ENCODE assay signal across 35 cellular contexts in the genomic region with DNA sequence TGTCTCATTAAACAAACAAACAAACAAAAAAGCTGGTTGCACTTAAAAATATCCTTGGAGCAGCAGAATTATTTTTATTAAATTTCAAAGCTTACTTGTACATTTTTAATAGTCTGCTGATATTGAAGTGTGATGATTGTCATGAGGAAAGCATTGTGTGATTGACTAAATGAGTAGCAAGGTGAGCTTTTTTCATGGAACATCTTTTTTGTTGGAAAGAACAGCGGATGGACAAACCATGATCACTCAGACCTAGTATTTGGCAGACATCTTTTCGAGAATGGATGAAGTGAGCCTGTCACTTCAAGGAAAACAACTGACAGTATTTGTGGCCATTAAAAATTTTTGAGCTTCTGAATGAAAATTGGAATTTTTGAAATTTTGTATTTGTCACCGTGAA. TPM values are rescaled to one million over a fixed set of nuclear protein-coding genes. Genes with fewer than 3 reads are reported as not detected.
"Had no signal": no experiment of that assay in that cellular context is flagged by ENCODE, and none has a peak within 500 bp of the region (broad histone marks: within the 10 kb centered on the region; RNA-seq: fewer than 3 reads in every experiment).

No MANE protein-coding gene starts in this region.

- H3K27ac Mint-ChIP-seq: activated CD4-positive, alpha-beta T cell treated with anti-CD3 and anti-CD28 coated beads, Interleukin-2, amount 10 ng/mL, durations not matched to agents 24 days and 14 days; activated CD8-positive, alpha-beta T cell treated with anti-CD3 and anti-CD28 coated beads for 36 hours; activated naive CD4-positive, alpha-beta T cell treated with anti-CD3 and anti-CD28 coated beads, Interleukin-2, amount 50 U/mL, for 24 hours; activated naive CD8-positive, alpha-beta T cell treated with anti-CD3 and anti-CD28 coated beads, Interleukin-2, amount 10 ng/mL, durations not matched to agents 7 days and 5 days; activated T-cell treated with anti-CD3 and anti-CD28 coated beads, Interleukin-2, amount 50 U/mL, for 72 hours; activated T-helper 17 cell treated with anti-CD3 and anti-CD28 coated beads, Interleukin-2, amount 50 U/mL, for 72 hours; T-cell; T-helper 17 cell had no signal

- H3K4me3 Mint-ChIP-seq: activated CD4-positive, alpha-beta T cell treated with anti-CD3 and anti-CD28 coated beads, Interleukin-2, amount 10 ng/mL, durations not matched to agents 24 days and 14 days; activated CD8-positive, alpha-beta T cell treated with anti-CD3 and anti-CD28 coated beads for 36 hours; activated naive CD4-positive, alpha-beta T cell treated with anti-CD3 and anti-CD28 coated beads, Interleukin-2, amount 50 U/mL, for 24 hours; activated naive CD8-positive, alpha-beta T cell treated with anti-CD3 and anti-CD28 coated beads, Interleukin-2, amount 10 ng/mL, durations not matched to agents 7 days and 5 days; activated T-cell treated with anti-CD3 and anti-CD28 coated beads, Interleukin-2, amount 50 U/mL, for 72 hours; activated T-helper 17 cell treated with anti-CD3 and anti-CD28 coated beads, Interleukin-2, amount 50 U/mL, for 72 hours; central memory CD8-positive, alpha-beta T cell; T-cell; T-helper 17 cell had no signal

- H3K4me3 ChIP-seq: ascending aorta, cardiac muscle cell, MG63, Peyer's patch had no signal

- H3K36me3 ChIP-seq: ascending aorta, cardiac muscle cell, MG63, Peyer's patch had no signal

- H3K27ac ChIP-seq: ascending aorta, cardiac muscle cell had no signal

- H3K27me3 Mint-ChIP-seq: activated naive CD4-positive, alpha-beta T cell treated with anti-CD3 and anti-CD28 coated beads, Interleukin-2, amount 50 U/mL, for 24 hours had no signal

- H3K4me1 ChIP-seq: ascending aorta had no signal

- H3K36me3 Mint-ChIP-seq: activated naive CD4-positive, alpha-beta T cell treated with anti-CD3 and anti-CD28 coated beads, Interleukin-2, amount 50 U/mL, for 24 hours; activated naive CD8-positive, alpha-beta T cell treated with anti-CD3 and anti-CD28 coated beads, Interleukin-2, amount 10 ng/mL, durations not matched to agents 7 days and 5 days; T-cell had no signal

- H3K9me3 ChIP-seq: ascending aorta, MG63, Peyer's patch had no signal

- H3K9me3 Mint-ChIP-seq: activated CD4-positive, alpha-beta T cell treated with anti-CD3 and anti-CD28 coated beads, Interleukin-2, amount 10 ng/mL, durations not matched to agents 24 days and 14 days; activated CD8-positive, alpha-beta T cell treated with anti-CD3 and anti-CD28 coated beads for 36 hours; activated naive CD4-positive, alpha-beta T cell treated with anti-CD3 and anti-CD28 coated beads, Interleukin-2, amount 50 U/mL, for 24 hours; activated naive CD8-positive, alpha-beta T cell treated with anti-CD3 and anti-CD28 coated beads, Interleukin-2, amount 10 ng/mL, durations not matched to agents 7 days and 5 days; activated T-helper 17 cell treated with anti-CD3 and anti-CD28 coated beads, Interleukin-2, amount 50 U/mL, for 72 hours; central memory CD8-positive, alpha-beta T cell had no signal

- H3K4me1 Mint-ChIP-seq: activated CD4-positive, alpha-beta T cell treated with anti-CD3 and anti-CD28 coated beads, Interleukin-2, amount 10 ng/mL, durations not matched to agents 24 days and 14 days; activated naive CD4-positive, alpha-beta T cell treated with anti-CD3 and anti-CD28 coated beads, Interleukin-2, amount 50 U/mL, for 24 hours; activated naive CD8-positive, alpha-beta T cell treated with anti-CD3 and anti-CD28 coated beads, Interleukin-2, amount 10 ng/mL, durations not matched to agents 7 days and 5 days; activated T-helper 17 cell treated with anti-CD3 and anti-CD28 coated beads, Interleukin-2, amount 50 U/mL, for 72 hours; central memory CD8-positive, alpha-beta T cell; T-cell; T-helper 17 cell had no signal

- H3K27me3 ChIP-seq: ascending aorta, cardiac muscle cell, MG63, Peyer's patch had no signal

- ATAC-seq: activated CD8-positive, alpha-beta T cell treated with anti-CD3 and anti-CD28 coated beads for 36 hours; activated T-cell treated with anti-CD3 and anti-CD28 coated beads, Interleukin-2, amount 50 U/mL, for 72 hours; activated T-helper 17 cell treated with anti-CD3 and anti-CD28 coated beads, Interleukin-2, amount 50 U/mL, for 72 hours; PC-3; SK-N-SH treated with all-trans-retinoic acid at 6 μM for 48 hours; T-cell; T-helper 17 cell had no signal

- DNase-seq: activated CD4-positive, alpha-beta T cell treated with anti-CD3 and anti-CD28 coated beads, Interleukin-2, amount 10 ng/mL, durations not matched to agents 24 days and 14 days; activated CD4-positive, alpha-beta T cell treated with anti-CD3 and anti-CD28 coated beads, Interleukin-2, amount 50 U/mL, for 4 hours; activated CD8-positive, alpha-beta T cell treated with anti-CD3 and anti-CD28 coated beads for 36 hours; activated naive CD4-positive, alpha-beta T cell; activated naive CD8-positive, alpha-beta T cell treated with anti-CD3 and anti-CD28 coated beads, Interleukin-2, amount 10 ng/mL, durations not matched to agents 7 days and 5 days; activated T-cell treated with anti-CD3 and anti-CD28 coated beads, Interleukin-2, amount 50 U/mL, for 1 hour; activated T-cell treated with anti-CD3 and anti-CD28 coated beads, Interleukin-2, amount 50 U/mL, for 72 hours; amygdala; Kasumi-1; MG63; NCI-H1048; NCI-H1105 treated with DMSO at 0.1 percent for 48 hours; NCI-H1436; NCI-H1694; NCI-H1930; NCI-H2081 treated with DMSO at 0.1 percent for 48 hours; NCI-H345; NCI-H524 treated with DMSO at 0.1 percent for 48 hours; PC-3; RPMI8226; SHP77 treated with DMSO at 0.1 percent for 48 hours; T-cell; T-helper 17 cell; T-helper 9 cell had no signal

RNA-seq across cellular contexts. Expression of gene CALML3, which starts 5.7 kb away (rescaled TPM):
- total RNA-seq: activated CD4-positive, alpha-beta T cell treated with anti-CD3 and anti-CD28 coated beads, Interleukin-2, amount 10 ng/mL, durations not matched to agents 24 days and 14 days; activated CD8-positive, alpha-beta memory T cell treated with anti-CD3 and anti-CD28 coated beads for 36 hours; activated CD8-positive, alpha-beta T cell treated with anti-CD3 and anti-CD28 coated beads for 36 hours; activated naive CD8-positive, alpha-beta T cell treated with anti-CD3 and anti-CD28 coated beads, Interleukin-2, amount 10 ng/mL, durations not matched to agents 7 days and 5 days; activated T-cell treated with anti-CD3 and anti-CD28 coated beads, Interleukin-2, amount 50 U/mL, for 72 hours; activated T-helper 17 cell treated with anti-CD3 and anti-CD28 coated beads, Interleukin-2, amount 50 U/mL, for 72 hours; ascending aorta; cardiac muscle cell; chondrocyte; NCI-H460; PC-3; Peyer's patch; SK-MEL-5; T-cell; T-helper 17 cell had no signal
- polyA plus RNA-seq: cardiac muscle cell had no signal

RNA-seq across cellular contexts. Expression of gene CALML5, which starts 19.7 kb away (rescaled TPM):
- total RNA-seq: activated CD4-positive, alpha-beta T cell treated with anti-CD3 and anti-CD28 coated beads, Interleukin-2, amount 10 ng/mL, durations not matched to agents 24 days and 14 days; activated CD8-positive, alpha-beta memory T cell treated with anti-CD3 and anti-CD28 coated beads for 36 hours; activated CD8-positive, alpha-beta T cell treated with anti-CD3 and anti-CD28 coated beads for 36 hours; activated naive CD8-positive, alpha-beta T cell treated with anti-CD3 and anti-CD28 coated beads, Interleukin-2, amount 10 ng/mL, durations not matched to agents 7 days and 5 days; activated T-cell treated with anti-CD3 and anti-CD28 coated beads, Interleukin-2, amount 50 U/mL, for 72 hours; activated T-helper 17 cell treated with anti-CD3 and anti-CD28 coated beads, Interleukin-2, amount 50 U/mL, for 72 hours; ascending aorta; cardiac muscle cell; chondrocyte; NCI-H460; PC-3; Peyer's patch; SK-MEL-5; T-cell; T-helper 17 cell had no signal
- polyA plus RNA-seq: cardiac muscle cell had no signal
